7 cellular contexts compared by ENCODE assay signal in the genomic region with DNA sequence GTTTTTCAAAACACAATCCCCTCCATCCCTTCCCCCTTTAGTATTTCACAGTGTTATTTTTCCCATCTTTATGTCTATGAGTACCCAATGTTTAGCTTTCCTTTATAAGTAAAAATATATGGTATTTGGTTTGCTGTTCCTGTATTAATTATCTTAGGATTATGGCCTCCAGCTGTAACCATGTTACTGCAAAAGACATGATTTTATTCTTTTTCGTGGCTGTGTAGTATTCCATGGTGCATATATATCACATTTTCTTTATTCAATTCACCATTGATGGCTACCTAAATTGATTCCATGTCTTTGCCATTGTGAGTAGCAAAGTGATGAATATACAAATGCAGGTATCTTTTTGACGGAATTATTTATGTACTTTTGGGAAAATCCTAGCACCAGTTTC.
"Had no signal": no experiment of that assay in that cellular context is flagged by ENCODE, and none has a peak within 500 bp of the region (broad histone marks: within the 10 kb centered on the region; RNA-seq: fewer than 3 reads in every experiment).

No MANE protein-coding gene starts in this region.

- FAIRE-seq: HepG2, HTR-8/SVneo had no signal

- ATAC-seq: HepG2 had no signal

- H3K27ac ChIP-seq: HL-60, KMS-11 had no signal

- DNase-seq: IMR-90, KBM-7, KG1 had no signal

- H3K4me2 ChIP-seq: KMS-11 had no signal

- H3K9ac ChIP-seq: KMS-11 had no signal
